ENCODE assay signal across 8 cellular contexts in the genomic region with DNA sequence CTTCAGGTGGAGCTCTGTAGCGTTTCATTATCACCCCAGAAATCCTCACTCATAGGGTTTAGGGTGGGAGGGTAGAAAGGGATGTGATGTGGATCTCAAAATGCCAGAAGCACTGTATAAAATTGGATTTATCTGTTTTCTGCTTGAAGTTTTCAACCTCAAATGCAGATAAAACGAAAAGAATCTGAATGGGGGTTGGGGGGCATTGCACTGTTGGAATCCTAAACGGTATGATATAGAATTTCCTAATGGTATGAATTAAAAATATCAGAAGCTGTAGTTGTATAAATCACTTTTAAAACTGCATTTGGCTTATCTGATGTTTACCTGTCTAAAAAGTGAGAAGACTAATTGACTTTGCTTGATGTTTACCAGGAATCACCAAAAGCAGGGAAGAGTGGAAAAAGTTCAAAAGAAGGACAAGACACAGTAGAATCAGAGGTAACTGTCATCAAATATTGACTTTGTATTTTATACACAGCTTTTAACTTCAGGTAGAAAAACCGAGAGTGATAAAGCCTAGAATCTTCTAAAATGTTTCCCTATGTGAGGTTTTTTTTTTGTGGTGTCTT. TPM values are rescaled to one million over a fixed set of nuclear protein-coding genes. Genes with fewer than 3 reads are reported as not detected.
DNase-seq lines count a peak whose midpoint lies in the region; ATAC-seq and TF ChIP-seq lines count a peak whose summit lies in the region.

No MANE protein-coding gene starts in this region.

- H3K4me1 ChIP-seq in left ventricle myocardium inferior (peaks cover 36% of the 10 kb centered on the region), mononuclear cell (ENCODE audit: insufficient read depth, low read length) (peaks cover 26% of the 10 kb centered on the region), aorta (ENCODE audit: control insufficient read depth in 1 of 2, insufficient read depth in 2 of 2, low read length in 2 of 2) (peaks cover 0 to 1% of the 10 kb centered on the region in 2 donors)

- no peaks in the 10 kb centered on the region for H3K27me3 ChIP-seq in left ventricle myocardium inferior (ENCODE audit: low read depth)
- H3K27me3 ChIP-seq in mononuclear cell (ENCODE audit: insufficient read depth, low read length): peaks cover 11% of the 10 kb centered on the region
- H3K27me3 ChIP-seq in aorta (ENCODE audit: control insufficient read depth in 1 of 2, insufficient read depth in 2 of 2, low read length in 1 of 2): no peaks in the 10 kb centered on the region

- H3K4me3 ChIP-seq in left ventricle myocardium inferior: peak overlapping the region; percentile 93
- H3K4me3 ChIP-seq in cardiac fibroblast (replicated peaks in 1 of 2; ENCODE audit: low read depth in 2 of 2, low read length in 2 of 2): peak overlapping the region; percentile 71 to 77
- peak overlapping the region; percentile 65 for H3K4me3 ChIP-seq in mononuclear cell (ENCODE audit: low read length)
- peak overlapping the region; percentile 72 to 90 for H3K4me3 ChIP-seq in aorta (ENCODE audit: low read length in 2 of 2)

- intact Hi-C loops in left ventricle myocardium inferior (cut with micrococcal nuclease): no loop called here
- intact Hi-C loops in left ventricle myocardium superior (cut with micrococcal nuclease): no loop called here
- intact Hi-C loops in aorta (cut with DNase I): loop anchor here (5.0 kb wide), 2 partner anchors 50 to 185 kb away; no protein-coding TSS in a partner anchor

- no peak for ATAC-seq in left ventricle myocardium superior
- ATAC-seq in aorta (ENCODE audit: low FRiP score): no peak
- no peak for ATAC-seq in GM21526 (IDR thresholded peaks at IDR 0.05; ENCODE audit: low FRiP score, unreplicated experiment)

- H3K27ac ChIP-seq in left ventricle myocardium inferior (replicated peaks): peak overlapping the region; percentile 83
- H3K27ac ChIP-seq in aorta (ENCODE audit: low read depth in 1 of 2, low read length in 2 of 2): no peak overlapping the region

- DNase-seq in left ventricle myocardium inferior (no peak), left ventricle myocardium superior (no peak), cardiac fibroblast (ENCODE audit: low read depth in 2 of 2) (no peak), aorta (no peak), activated gamma-delta T cell (lab: John Stamatoyannopoulos, UW) (no peak), HPDE6-E6E7 (ENCODE audit: extremely low spot score) (no peak)

- 24 to 27% methylated on average over 4 of the region's 4 CpGs for WGBS in aorta, 2 donors

- H3K9me3 ChIP-seq in left ventricle myocardium inferior (replicated peaks) (no peaks in the 10 kb centered on the region), mononuclear cell (ENCODE audit: low read depth, low read length) (no peaks in the 10 kb centered on the region), aorta (ENCODE audit: control insufficient read depth, low read length) (no peaks in the 10 kb centered on the region)

- H3K36me3 ChIP-seq in left ventricle myocardium inferior: peaks cover 37% of the 10 kb centered on the region
- H3K36me3 ChIP-seq in aorta (ENCODE audit: control insufficient read depth in 1 of 2, insufficient read depth in 2 of 2, low read length in 1 of 2): peaks cover 0 to 4% of the 10 kb centered on the region in 2 donors

- TF ChIP-seq CTCF in left ventricle myocardium inferior (IDR thresholded peaks at IDR 0.05; ENCODE audit: borderline replicate concordance): no peak
- no peak for TF ChIP-seq CTCF in cardiac fibroblast (IDR thresholded peaks at IDR 0.05; ENCODE audit: low read depth, low read length)

RNA-seq across cellular contexts. Expression of a gene that starts 1.1 kb away (rescaled TPM):
- total RNA-seq in left ventricle myocardium inferior (198 TPM), left ventricle myocardium superior (211 TPM), mononuclear cell (466 TPM), aorta (100 to 1,000 TPM; 128 to 155 TPM)
- 100 to 1,000 TPM in 1 of 2 donors, 10 to 100 TPM in 1; 64.0 to 102 TPM for polyA plus RNA-seq in aorta

Comparison
In these comparisons a context has a peak if more than half of its experiments do, and no peak if none do; other contexts are left out.
1. intact Hi-C loops: an anchor here in aorta (5.0 kb wide); none called in left ventricle myocardium inferior and left ventricle myocardium superior.